In genomic region chr11:94131363-94132115, GRCh38 we compare ENCODE assay signal across 1 cellular context.
TF ChIP-seq lines count a peak whose summit lies in the region.

No MANE protein-coding gene starts in this region.

TF ChIP-seq in GM23338, 12 proteins besides CTCF, POLR2A, EP300 and RAD21 (continued from another document):
- TF ChIP-seq ZNF462 (CRISPR knock-in tag; IDR thresholded peaks at IDR 0.05): no peak
